37 cellular contexts compared by ENCODE assay signal in genomic region chr3:78991656-78992055, GRCh38.
"Had no signal": no experiment of that assay in that cellular context is flagged by ENCODE, and none has a peak within 500 bp of the region (broad histone marks: within the 10 kb centered on the region; RNA-seq: fewer than 3 reads in every experiment).

No MANE protein-coding gene starts in this region.

- H3K27me3 ChIP-seq: adrenal gland, body of pancreas, brain microvascular endothelial cell, breast epithelium had no signal

- H3K27me3 Mint-ChIP-seq: activated B cell treated with CpG ODN at 0.5 μM for 24 hours; activated CD4-positive, alpha-beta memory T cell treated with anti-CD3 and anti-CD28 coated beads for 36 hours; activated CD4-positive, alpha-beta T cell treated with anti-CD3 and anti-CD28 coated beads, Interleukin-2, amount 10 ng/mL, durations not matched to agents 24 days and 14 days; activated CD8-positive, alpha-beta T cell treated with anti-CD3 and anti-CD28 coated beads for 36 hours; activated naive CD8-positive, alpha-beta T cell treated with anti-CD3 and anti-CD28 coated beads for 36 hours; activated T-helper 17 cell treated with anti-CD3 and anti-CD28 coated beads, Interleukin-2, amount 50 U/mL, for 72 hours had no signal

- H3K27ac ChIP-seq: adrenal gland, body of pancreas, brain microvascular endothelial cell, breast epithelium, VCaP had no signal

- H3K36me3 Mint-ChIP-seq: activated CD4-positive, alpha-beta memory T cell treated with anti-CD3 and anti-CD28 coated beads for 36 hours; activated naive CD8-positive, alpha-beta T cell treated with anti-CD3 and anti-CD28 coated beads for 36 hours had no signal

- ATAC-seq: activated CD8-positive, alpha-beta T cell treated with anti-CD3 and anti-CD28 coated beads for 36 hours; activated naive CD4-positive, alpha-beta T cell treated with anti-CD3 and anti-CD28 coated beads, Interleukin-2, amount 50 U/mL, for 72 hours; activated T-cell treated with anti-CD3 and anti-CD28 coated beads, Interleukin-2, amount 50 U/mL, for 4 hours; activated T-cell treated with anti-CD3 and anti-CD28 coated beads, Interleukin-2, amount 50 U/mL, for 72 hours; activated T-helper 17 cell treated with anti-CD3 and anti-CD28 coated beads, Interleukin-2, amount 50 U/mL, for 72 hours; body of pancreas had no signal

- DNase-seq: activated B cell treated with CpG ODN at 0.5 μM for 24 hours; activated CD4-positive, alpha-beta memory T cell treated with anti-CD3 and anti-CD28 coated beads for 36 hours; activated CD4-positive, alpha-beta T cell treated with anti-CD3 and anti-CD28 coated beads for 4 hours; activated CD4-positive, alpha-beta T cell treated with anti-CD3 and anti-CD28 coated beads, Interleukin-2, amount 10 ng/mL, durations not matched to agents 24 days and 14 days; activated CD4-positive, alpha-beta T cell treated with anti-CD3 and anti-CD28 coated beads, Interleukin-2, amount 50 U/mL, for 1 hour; activated CD4-positive, alpha-beta T cell treated with anti-CD3 and anti-CD28 coated beads, Interleukin-2, amount 50 U/mL, for 4 hours; activated CD4-positive, CD25-positive, alpha-beta regulatory T cell treated with anti-CD3 and anti-CD28 coated beads, Interleukin-2, amount 50 U/mL, for 72 hours; activated CD8-positive, alpha-beta memory T cell treated with anti-CD3 and anti-CD28 coated beads, Interleukin-2, amount 50 U/mL, for 4 hours; activated CD8-positive, alpha-beta T cell treated with anti-CD3 and anti-CD28 coated beads for 36 hours; activated effector memory CD4-positive, alpha-beta T cell treated with anti-CD3 and anti-CD28 coated beads, Interleukin-2, amount 50 U/mL, for 16 hours; activated gamma-delta T cell treated with Interleukin-2 at 50 U/mL for 16 hours; activated naive CD4-positive, alpha-beta T cell; activated naive CD4-positive, alpha-beta T cell treated with anti-CD3 and anti-CD28 coated beads for 36 hours; activated naive CD4-positive, alpha-beta T cell treated with anti-CD3 and anti-CD28 coated beads, Interleukin-2, amount 50 U/mL, for 16 hours; activated naive CD8-positive, alpha-beta T cell treated with anti-CD3 and anti-CD28 coated beads for 36 hours; activated T-cell treated with anti-CD3 and anti-CD28 coated beads for 4 hours; activated T-cell treated with anti-CD3 and anti-CD28 coated beads, Interleukin-2, amount 50 U/mL, for 1 hour; activated T-cell treated with anti-CD3 and anti-CD28 coated beads, Interleukin-2, amount 50 U/mL, for 4 hours; activated T-cell treated with anti-CD3 and anti-CD28 coated beads, Interleukin-2, amount 50 U/mL, for 72 hours; adrenal gland; amniotic stem cell; aorta; body of pancreas; brain microvascular endothelial cell; central memory CD4-positive, alpha-beta T cell; T-helper 1 cell; T-helper 2 cell; T-helper 9 cell had no signal

- FAIRE-seq: astrocyte, TTC549 had no signal

- H3K4me1 ChIP-seq: adrenal gland, body of pancreas, breast epithelium had no signal

- H3K9me3 ChIP-seq: adrenal gland, body of pancreas had no signal

- H3K27ac Mint-ChIP-seq: activated B cell treated with CpG ODN at 0.5 μM for 24 hours; activated CD4-positive, alpha-beta memory T cell treated with anti-CD3 and anti-CD28 coated beads for 36 hours; activated CD4-positive, alpha-beta T cell treated with anti-CD3 and anti-CD28 coated beads, Interleukin-2, amount 10 ng/mL, durations not matched to agents 24 days and 14 days; activated CD8-positive, alpha-beta T cell treated with anti-CD3 and anti-CD28 coated beads for 36 hours; activated naive CD4-positive, alpha-beta T cell treated with anti-CD3 and anti-CD28 coated beads for 36 hours; activated naive CD4-positive, alpha-beta T cell treated with anti-CD3 and anti-CD28 coated beads, Interleukin-2, amount 50 U/mL, for 72 hours; activated naive CD8-positive, alpha-beta T cell treated with anti-CD3 and anti-CD28 coated beads for 36 hours; activated T-cell treated with anti-CD3 and anti-CD28 coated beads, Interleukin-2, amount 50 U/mL, for 72 hours; activated T-helper 1 cell treated with anti-CD3 and anti-CD28 coated beads, Interleukin-12 subunit alpha, Interleukin-12 subunit beta, Interleukin-2, Interleukin-4 antibody, amounts not matched to agents 30 ng/mL and 10 ng/mL and 1 ng/mL, durations not matched to agents 14 hours and 24 hours and 36 hours; activated T-helper 17 cell treated with anti-CD3 and anti-CD28 coated beads, Interleukin-2, amount 50 U/mL, for 72 hours; T-helper 1 cell treated with Interleukin-12 subunit alpha and Interleukin-12 subunit beta and Interleukin-4 antibody, amounts not matched to agents 30 μg/mL and 1 μg/mL, for 36 hours; T-helper 2 cell treated with Interferon-gamma antibody and Interleukin-4, amounts not matched to agents 5 μg/mL and 100 μg/mL, for 36 hours had no signal

- H3K36me3 ChIP-seq: adrenal gland, brain microvascular endothelial cell, breast epithelium had no signal

- H3K4me1 Mint-ChIP-seq: activated B cell treated with CpG ODN at 0.5 μM for 24 hours; activated CD4-positive, alpha-beta T cell treated with anti-CD3 and anti-CD28 coated beads, Interleukin-2, amount 10 ng/mL, durations not matched to agents 24 days and 14 days; activated T-helper 17 cell treated with anti-CD3 and anti-CD28 coated beads, Interleukin-2, amount 50 U/mL, for 72 hours had no signal

- H3K4me3 ChIP-seq: adrenal gland, body of pancreas, breast epithelium had no signal

- H3K4me3 Mint-ChIP-seq: activated B cell treated with CpG ODN at 0.5 μM for 24 hours; activated CD4-positive, alpha-beta memory T cell treated with anti-CD3 and anti-CD28 coated beads for 36 hours; activated CD4-positive, alpha-beta T cell treated with anti-CD3 and anti-CD28 coated beads, Interleukin-2, amount 10 ng/mL, durations not matched to agents 24 days and 14 days; activated CD8-positive, alpha-beta T cell treated with anti-CD3 and anti-CD28 coated beads for 36 hours; activated naive CD4-positive, alpha-beta T cell treated with anti-CD3 and anti-CD28 coated beads for 36 hours; activated naive CD8-positive, alpha-beta T cell treated with anti-CD3 and anti-CD28 coated beads for 36 hours; activated T-cell treated with anti-CD3 and anti-CD28 coated beads, Interleukin-2, amount 50 U/mL, for 4 hours; activated T-cell treated with anti-CD3 and anti-CD28 coated beads, Interleukin-2, amount 50 U/mL, for 72 hours; activated T-helper 1 cell treated with anti-CD3 and anti-CD28 coated beads, Interleukin-12 subunit alpha, Interleukin-12 subunit beta, Interleukin-2, Interleukin-4 antibody, amounts not matched to agents 30 ng/mL and 10 ng/mL and 1 ng/mL, durations not matched to agents 14 hours and 24 hours and 36 hours; activated T-helper 17 cell treated with anti-CD3 and anti-CD28 coated beads, Interleukin-2, amount 50 U/mL, for 72 hours; T-helper 1 cell treated with Interleukin-12 subunit alpha and Interleukin-12 subunit beta and Interleukin-4 antibody, amounts not matched to agents 30 μg/mL and 1 μg/mL, for 36 hours; T-helper 2 cell treated with Interferon-gamma antibody and Interleukin-4, amounts not matched to agents 5 μg/mL and 100 μg/mL, for 36 hours had no signal

- H3K9me3 Mint-ChIP-seq: activated CD4-positive, alpha-beta T cell treated with anti-CD3 and anti-CD28 coated beads, Interleukin-2, amount 10 ng/mL, durations not matched to agents 24 days and 14 days; T-helper 1 cell treated with Interleukin-12 subunit alpha and Interleukin-12 subunit beta and Interleukin-4 antibody, amounts not matched to agents 30 μg/mL and 1 μg/mL, for 36 hours had no signal
